Comparison of ENCODE assay signal across 1 cellular context in the genomic region with DNA sequence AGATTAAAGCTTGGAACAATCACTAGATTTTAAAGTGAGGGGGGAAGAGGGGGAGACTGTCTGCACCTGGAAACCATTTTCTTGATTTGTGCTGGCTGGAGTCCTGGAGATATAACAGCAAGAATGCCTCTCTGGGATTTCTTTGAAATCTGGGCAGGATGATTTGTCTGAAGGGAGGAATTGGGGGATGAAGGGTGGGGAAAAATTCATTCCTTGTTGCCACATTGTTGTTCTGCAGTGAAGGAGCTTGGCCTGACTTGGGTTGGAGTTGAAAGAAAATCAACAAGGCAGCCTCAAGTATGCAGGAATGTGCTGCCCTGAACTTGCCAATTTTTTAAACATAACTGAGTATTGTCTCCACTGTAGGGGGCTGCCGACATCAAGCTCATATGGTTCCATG.
TF ChIP-seq lines count a peak whose summit lies in the region.

No MANE protein-coding gene starts in this region.

TF ChIP-seq in H1, 55 proteins besides CTCF, POLR2A, EP300 and RAD21:
- TF ChIP-seq TEAD4 (IDR thresholded peaks at IDR 0.05; ENCODE audit: low read depth, low read length) (peak; percentile 52; the same call in 1 of the 2 replicates), POLR2AphosphoS5 (IDR thresholded peaks at IDR 0.05; ENCODE audit: low read depth, low read length) (no peak), GABPA (IDR thresholded peaks at IDR 0.05; ENCODE audit: borderline replicate concordance, insufficient read depth, low read length) (no peak), NANOG (IDR thresholded peaks at IDR 0.05; ENCODE audit: insufficient read depth, low read depth, low read length, poor library complexity, severe bottlenecking) (no peak)
TF ChIP-seq in H1: peak in this region for 1.
